8 cellular contexts compared by ENCODE assay signal in the genomic region with DNA sequence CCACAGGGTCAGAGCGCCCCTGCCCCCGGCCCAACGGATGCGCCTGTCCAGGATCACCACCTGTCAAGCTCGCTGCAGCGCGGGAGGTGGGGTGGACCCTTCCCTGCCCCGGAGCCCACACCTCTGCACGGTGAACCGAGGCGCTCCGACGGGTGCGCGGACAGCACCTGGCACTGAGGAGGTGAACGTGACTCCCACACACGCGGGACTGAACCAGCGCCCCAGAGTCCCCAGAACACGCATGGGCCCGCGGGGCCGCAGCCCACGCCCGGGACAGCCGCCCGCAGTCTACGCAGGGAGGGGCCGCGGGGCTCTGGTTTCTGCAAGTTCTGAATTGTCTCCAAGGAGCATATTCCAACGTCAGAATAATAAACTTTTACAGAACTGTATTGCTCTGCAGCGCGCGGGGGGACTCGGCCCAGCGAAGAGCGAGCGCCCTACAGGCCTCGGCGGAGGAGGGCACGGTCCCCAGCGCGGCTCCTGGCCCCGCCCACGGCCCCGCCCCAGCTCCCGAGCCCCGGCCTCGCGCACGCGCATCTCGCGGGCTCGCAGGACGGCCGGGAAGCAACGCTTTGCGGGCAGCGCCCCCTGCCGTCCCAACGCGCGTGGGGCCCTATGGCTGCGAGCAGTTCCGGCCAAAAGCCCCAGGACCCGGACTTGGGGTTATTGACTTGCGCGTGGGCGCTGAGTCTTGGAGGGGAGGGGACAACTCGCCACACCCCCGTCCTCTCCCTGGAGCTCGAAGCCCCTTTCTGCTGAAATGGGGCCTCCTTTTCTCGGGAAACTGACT. TPM values are rescaled to one million over a fixed set of nuclear protein-coding genes. Genes with fewer than 3 reads are reported as not detected.
DNase-seq lines count a peak whose midpoint lies in the region; ATAC-seq and TF ChIP-seq lines count a peak whose summit lies in the region.

No MANE protein-coding gene starts in this region.

- H3K9me3 ChIP-seq in Caco-2, result peaks cover 4% of the 10 kb centered on the region; the same call in 1 of the 2 replicates
- H3K9me3 ChIP-seq in PC-3 (ENCODE audit: low read length), result no peaks in the 10 kb centered on the region
- H3K9me3 ChIP-seq in fibroblast of lung (ENCODE audit: control insufficient read depth, insufficient read depth, low read depth, low read length), result no peaks in the 10 kb centered on the region

- H3K4me3 Mint-ChIP-seq in Caco-2 (ENCODE audit: unreplicated experiment) (peak overlapping the region; percentile 46), naive B cell (peak overlapping the region in 7 of 8 donors; percentile 39 to 66 (median 59))

- peak overlapping the region; percentile 44 for H3K9ac ChIP-seq in PC-3 (ENCODE audit: low read length)
- H3K9ac ChIP-seq in fibroblast of lung (ENCODE audit: insufficient read depth, low read length), result peak overlapping the region; percentile 53

- H4K20me1 ChIP-seq in PC-3 (ENCODE audit: low read length) (no peaks in the 10 kb centered on the region), fibroblast of lung (ENCODE audit: control insufficient read depth, extremely low read depth, insufficient read depth, low read length) (no peaks in the 10 kb centered on the region)

- H2AFZ ChIP-seq in PC-3 (ENCODE audit: low read length), result peak overlapping the region; percentile 91
- peak overlapping the region; percentile 40 for H2AFZ ChIP-seq in fibroblast of lung (ENCODE audit: low read length)

- no peaks in the 10 kb centered on the region for H3K27me3 ChIP-seq in Caco-2 (replicated peaks; ENCODE audit: control insufficient read depth, insufficient read depth, low read length)
- H3K27me3 ChIP-seq in PC-3 (ENCODE audit: low read length), result no peaks in the 10 kb centered on the region
- H3K27me3 ChIP-seq in fibroblast of lung (ENCODE audit: control insufficient read depth, insufficient read depth, low read length), result no peaks in the 10 kb centered on the region

- H3K36me3 ChIP-seq in Caco-2 (ENCODE audit: control insufficient read depth, insufficient read depth, low read length) (no peaks in the 10 kb centered on the region), PC-3 (ENCODE audit: low read depth, low read length) (no peaks in the 10 kb centered on the region), fibroblast of lung (ENCODE audit: control insufficient read depth, insufficient read depth, low read length) (no peaks in the 10 kb centered on the region)

- peaks cover 11% of the 10 kb centered on the region for H3K4me1 ChIP-seq in Caco-2
- peaks cover 11% of the 10 kb centered on the region; the same call in 1 of the 2 replicates for H3K4me1 ChIP-seq in PC-3 (ENCODE audit: insufficient read depth, low read length)
- H3K4me1 ChIP-seq in fibroblast of lung (ENCODE audit: control insufficient read depth, extremely low read depth, insufficient read depth, low read length), result no peaks in the 10 kb centered on the region

- CTCF ChIA-PET in Caco-2 (lab: Charles Lee), result interaction anchor here (0.6 to 2.3 kb wide), 24 partner anchors 9 to 528 kb away, joined by 3 to 68 read pairs (median 4); a partner anchor contains a TSS
- CTCF ChIA-PET in PC-3 (lab: Charles Lee), result interaction anchor here (0.6 to 1.5 kb wide), 10 partner anchors 93 to 427 kb away, joined by 3 to 37 read pairs (median 4); no protein-coding TSS in a partner anchor

- H3K36me3 Mint-ChIP-seq in Caco-2 (ENCODE audit: insufficient read depth, unreplicated experiment) (no peaks in the 10 kb centered on the region), naive B cell (peaks cover 0 to 5% of the 10 kb centered on the region in 2 donors)

- H3K79me2 ChIP-seq in PC-3 (ENCODE audit: low read length), result no peaks in the 10 kb centered on the region
- no peaks in the 10 kb centered on the region for H3K79me2 ChIP-seq in fibroblast of lung (ENCODE audit: control insufficient read depth, insufficient read depth, low read length)

- peak overlapping the region; percentile 89 for H3K4me2 ChIP-seq in PC-3 (ENCODE audit: low read length)
- peak overlapping the region; percentile 92 for H3K4me2 ChIP-seq in fibroblast of lung (ENCODE audit: extremely low read depth, insufficient read depth, low read length)

- H3F3A ChIP-seq in PC-3 (ENCODE audit: low read length, unreplicated experiment), result no peaks in the 10 kb centered on the region

- DNase-seq in Caco-2 (peak; percentile 84 to 95), HT1080 (ENCODE audit: low read depth) (peak; percentile 59), PC-3 (peak; percentile 86), fibroblast of lung (ENCODE audit: low read depth in 2 of 2) (peak; percentile 63 to 82), naive B cell (peak; percentile 92)
- peak; percentile 89 for DNase-seq in activated T-helper 1 cell treated with anti-CD3 and anti-CD28 coated beads, Interleukin-2, amount 50 U/mL, for 16 hours (ENCODE audit: low read depth in 1 of 2, low spot score in 1 of 2)
- peak; percentile 86 for DNase-seq in stimulated activated CD8-positive, alpha-beta memory T cell treated with anti-CD3 and anti-CD28 coated beads, Interleukin-7, amount 100 ng/mL, for 24 hours (ENCODE audit: low read depth)

- ATAC-seq in GM21360 (IDR thresholded peaks at IDR 0.05; ENCODE audit: unreplicated experiment), result peak; percentile 87
- ATAC-seq in PC-3, result peak; percentile 87
- ATAC-seq in naive B cell (ENCODE audit: low read depth in 2 of 2), result peak; percentile 90 to 91

- POLR2A ChIA-PET in Caco-2 (lab: Charles Lee) (interaction anchor here (0.9 kb wide), 1 partner anchor 394 kb away, joined by 5 read pairs; no protein-coding TSS in a partner anchor), PC-3 (lab: Charles Lee; ENCODE audit: unreplicated experiment) (no interaction called here)

- H3K9me3 Mint-ChIP-seq in Caco-2 (ENCODE audit: unreplicated experiment) (no peaks in the 10 kb centered on the region), naive B cell (peaks cover 0 to 3% (median 0%) of the 10 kb centered on the region in 7 donors)

- H3K27ac ChIP-seq in PC-3 (ENCODE audit: low read length) (no peak overlapping the region), fibroblast of lung (ENCODE audit: insufficient read depth, low read length) (no peak overlapping the region)

- peaks cover 5% of the 10 kb centered on the region for H3K4me1 Mint-ChIP-seq in Caco-2 (ENCODE audit: low read depth, unreplicated experiment)
- peaks cover 0 to 5% (median 4%) of the 10 kb centered on the region in 3 donors for H3K4me1 Mint-ChIP-seq in naive B cell

- H3K27me3 Mint-ChIP-seq in Caco-2 (ENCODE audit: insufficient read depth, unreplicated experiment), result no peaks in the 10 kb centered on the region
- H3K27me3 Mint-ChIP-seq in naive B cell, result peaks cover 0 to 5% (median 0%) of the 10 kb centered on the region in 3 donors

- no peak overlapping the region for H3K27ac Mint-ChIP-seq in Caco-2 (ENCODE audit: unreplicated experiment)
- H3K27ac Mint-ChIP-seq in naive B cell, result no peak overlapping the region

- H3K9me2 ChIP-seq in PC-3 (replicated peaks; ENCODE audit: low read length), result no peaks in the 10 kb centered on the region

- intact Hi-C loops in Caco-2 (cut with micrococcal nuclease; ENCODE audit: unreplicated experiment) (loop anchor here (1.0 to 5.0 kb wide), 2 partner anchors 112 to 395 kb away; no protein-coding TSS in a partner anchor), PC-3 (cut with micrococcal nuclease) (loop anchor here (1.0 to 10.0 kb wide), 2 partner anchors 294 to 395 kb away; a partner anchor contains a TSS)

- peak overlapping the region; percentile 37 for H3K4me3 ChIP-seq in Caco-2 (ENCODE audit: low read depth, low read length)
- H3K4me3 ChIP-seq in PC-3 (ENCODE audit: low read length), result peak overlapping the region; percentile 67
- peak overlapping the region; percentile 2 to 58 (median 32) for H3K4me3 ChIP-seq in fibroblast of lung (replicated peaks in 1 of 4; ENCODE audit: control extremely low read depth in 1 of 4, insufficient read depth in 1 of 4, low read depth in 3 of 4, low read length in 4 of 4)

- TF ChIP-seq CTCF in Caco-2 (IDR thresholded peaks at IDR 0.05; ENCODE audit: insufficient read depth in 1 of 2, low read depth in 1 of 2, low read length in 1 of 2, severe bottlenecking in 1 of 2, unreplicated experiment in 1 of 2) (peak; percentile 93 to 96), PC-3 (conservative IDR thresholded peaks at IDR 0.05; ENCODE audit: low read depth, low read length) (peak; percentile 73), fibroblast of lung (conservative IDR thresholded peaks at IDR 0.05 in 1 of 2, IDR thresholded peaks at IDR 0.05 in 1 of 2; ENCODE audit: low read depth in 1 of 2, low read length in 2 of 2) (peak; percentile 77 to 79)

- BruUV-seq in Caco-2 (replicated peaks; lab: Mats Ljungman, UMichigan) (no TSS peak), PC-3 (replicated peaks; lab: Mats Ljungman, UMichigan) (no TSS peak)

RNA-seq across cellular contexts. Expression of a gene that starts 29.7 kb away (rescaled TPM):
- 312 and 316 TPM in 2 replicates for total RNA-seq in Caco-2 (2022)
- 99.3 and 105 TPM in 2 replicates for total RNA-seq in HT1080 (2014; rRNA removed; shearing (Covaris generic))
- polyA plus RNA-seq in HT1080 (2015; cell fraction: cytosol; rRNA removed), result 93.4 and 108 TPM in 2 replicates
- polyA plus RNA-seq in HT1080 (2015; cell fraction: nucleus; rRNA removed), result 152 and 175 TPM in 2 replicates
- 68.0 and 79.8 TPM in 2 replicates for total RNA-seq in PC-3 (2014; rRNA removed)
- total RNA-seq in fibroblast of lung, result 125 and 147 TPM in 2 replicates
- polyA plus RNA-seq in fibroblast of lung, result 195 and 227 TPM in 2 replicates
- polyA plus RNA-seq in fibroblast of lung (2012), result 128 and 142 TPM in 2 replicates
- 48.7 and 51.9 TPM in 2 replicates for polyA minus RNA-seq in fibroblast of lung (ENCODE audit: low replicate concordance)
- polyA plus RNA-seq in naive B cell (ENCODE audit: low read depth in 6 of 6), result 10 to 100 TPM; 44.1 to 93.7 (median 54.1) TPM
